Comparison of ENCODE assay signal across 21 cellular contexts in the genomic region with DNA sequence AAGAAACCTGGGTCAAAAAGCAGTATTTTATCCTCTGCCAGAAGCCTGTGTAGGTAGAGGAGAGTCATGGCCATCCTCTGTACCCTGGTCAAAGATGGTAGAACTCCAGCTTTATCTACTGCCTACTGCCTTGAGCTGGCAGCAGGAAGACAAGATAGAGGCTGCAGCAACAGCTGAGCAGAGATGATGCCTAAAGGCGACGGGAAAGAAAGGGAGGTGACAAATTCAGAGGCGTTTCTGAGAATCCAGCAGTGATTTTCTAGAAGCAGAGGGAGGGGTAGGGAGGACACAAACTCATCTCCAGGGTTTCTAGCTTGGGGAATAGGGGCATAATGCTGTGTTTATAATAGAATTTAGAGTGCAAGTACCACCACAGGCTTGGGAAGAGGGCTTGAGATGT. TPM values are rescaled to one million over a fixed set of nuclear protein-coding genes. Genes with fewer than 3 reads are reported as not detected.
DNase-seq lines count a peak whose midpoint lies in the region; ATAC-seq and TF ChIP-seq lines count a peak whose summit lies in the region.
"Had no signal": no experiment of that assay in that cellular context is flagged by ENCODE, and none has a peak within 500 bp of the region (broad histone marks: within the 10 kb centered on the region; RNA-seq: fewer than 3 reads in every experiment).

No MANE protein-coding gene starts in this region.

- no peaks in the 10 kb centered on the region for H3K9me3 Mint-ChIP-seq in CD4-positive, CD25-positive, alpha-beta regulatory T cell
- no peaks in the 10 kb centered on the region for H3K9me3 Mint-ChIP-seq in activated naive CD8-positive, alpha-beta T cell treated with anti-CD3 and anti-CD28 coated beads, Interleukin-2, amount 50 U/mL, for 24 hours
- H3K9me3 Mint-ChIP-seq: CD8-positive, alpha-beta memory T cell had no signal

- no peak overlapping the region for H3K4me2 ChIP-seq in DND-41 (ENCODE audit: insufficient read depth, low read length)
- H3K4me2 ChIP-seq: BLaER1 had no signal

- no peaks in the 10 kb centered on the region for H3K36me3 ChIP-seq in CD4-positive, CD25-positive, alpha-beta regulatory T cell (ENCODE audit: control insufficient read depth, insufficient read depth, low read length)
- H3K36me3 ChIP-seq in DND-41 (ENCODE audit: insufficient read depth, low read length) (peaks cover 7% of the 10 kb centered on the region; the same call in 1 of the 2 replicates), right lobe of liver (peaks cover 0 to 8% (median 0%) of the 10 kb centered on the region in 4 donors)

- H3K36me3 Mint-ChIP-seq in CD4-positive, CD25-positive, alpha-beta regulatory T cell = peaks cover 21% of the 10 kb centered on the region
- no peaks in the 10 kb centered on the region for H3K36me3 Mint-ChIP-seq in activated naive CD8-positive, alpha-beta T cell treated with anti-CD3 and anti-CD28 coated beads, Interleukin-2, amount 50 U/mL, for 24 hours (ENCODE audit: low read depth)

- no peak overlapping the region for H3K4me3 ChIP-seq in CD4-positive, CD25-positive, alpha-beta regulatory T cell (ENCODE audit: low read depth, low read length)
- no peak overlapping the region for H3K4me3 ChIP-seq in DND-41 (ENCODE audit: low read depth in 1 of 2, low read length in 2 of 2)
- no peak overlapping the region for H3K4me3 ChIP-seq in right lobe of liver
- H3K4me3 ChIP-seq: BLaER1 had no signal

- H3K79me2 ChIP-seq in DND-41 (ENCODE audit: insufficient read depth, low read length) = no peaks in the 10 kb centered on the region

- no peak overlapping the region for H3K4me3 Mint-ChIP-seq in CD4-positive, CD25-positive, alpha-beta regulatory T cell
- H3K4me3 Mint-ChIP-seq in activated naive CD8-positive, alpha-beta T cell treated with anti-CD3 and anti-CD28 coated beads, Interleukin-2, amount 50 U/mL, for 24 hours = no peak overlapping the region
- H3K4me3 Mint-ChIP-seq: CD8-positive, alpha-beta memory T cell had no signal

- DNase-seq in CD4-positive, CD25-positive, alpha-beta regulatory T cell = peak in 1 of 3 donors; percentile 47
- DNase-seq in DND-41 = peak; percentile 23
- no peak for DNase-seq in activated naive CD8-positive, alpha-beta T cell treated with anti-CD3 and anti-CD28 coated beads, Interleukin-2, amount 50 U/mL, for 24 hours
- DNase-seq in erythroblast (lab: John Stamatoyannopoulos, UW) = peak; percentile 88 to 91
- DNase-seq in dermis blood vessel endothelial cell = no peak
- DNase-seq in right lobe of liver = no peak
- DNase-seq: Calu3; CD8-positive, alpha-beta memory T cell; GF-D8; IMR-90; NCI-H1694 treated with DMSO at 0.1 percent for 48 hours; NCI-H2081 treated with DMSO at 0.1 percent for 48 hours; NCI-H2171 treated with DMSO at 0.1 percent for 48 hours; NCI-H526; PC-3; Right ventricle myocardium superior had no signal

- 77% methylated on average over 3 of the region's 3 CpGs for WGBS in right lobe of liver (ENCODE audit: insufficient coverage, low coverage, low lambda C conversion rate, missing lambda C conversion rate)

- H3K9ac ChIP-seq in DND-41 (ENCODE audit: low read depth, low read length) = no peak overlapping the region
- H3K9ac ChIP-seq: BLaER1 had no signal

- H3K4me1 Mint-ChIP-seq in CD4-positive, CD25-positive, alpha-beta regulatory T cell = peaks cover 0 to 3% (median 0%) of the 10 kb centered on the region in 4 donors
- peaks cover 5% of the 10 kb centered on the region for H3K4me1 Mint-ChIP-seq in activated naive CD8-positive, alpha-beta T cell treated with anti-CD3 and anti-CD28 coated beads, Interleukin-2, amount 50 U/mL, for 24 hours
- H3K4me1 Mint-ChIP-seq: CD8-positive, alpha-beta memory T cell had no signal

- H3K4me1 ChIP-seq in CD4-positive, CD25-positive, alpha-beta regulatory T cell (ENCODE audit: control insufficient read depth, insufficient read depth, low read length, poor library complexity, severe bottlenecking) = no peaks in the 10 kb centered on the region
- no peaks in the 10 kb centered on the region for H3K4me1 ChIP-seq in DND-41 (ENCODE audit: insufficient read depth, low read length)
- H3K4me1 ChIP-seq in right lobe of liver = no peaks in the 10 kb centered on the region

- H4K20me1 ChIP-seq in DND-41 (ENCODE audit: insufficient read depth, low read length) = no peaks in the 10 kb centered on the region
- H4K20me1 ChIP-seq: BLaER1 had no signal

- peaks cover 5% of the 10 kb centered on the region for H3K27me3 Mint-ChIP-seq in CD4-positive, CD25-positive, alpha-beta regulatory T cell
- H3K27me3 Mint-ChIP-seq in activated naive CD8-positive, alpha-beta T cell treated with anti-CD3 and anti-CD28 coated beads, Interleukin-2, amount 50 U/mL, for 24 hours = no peaks in the 10 kb centered on the region
- H3K27me3 Mint-ChIP-seq: CD8-positive, alpha-beta memory T cell had no signal

- H3K27ac Mint-ChIP-seq in CD4-positive, CD25-positive, alpha-beta regulatory T cell = peak overlapping the region in 2 of 3 donors; percentile 7 to 83
- H3K27ac Mint-ChIP-seq in activated naive CD8-positive, alpha-beta T cell treated with anti-CD3 and anti-CD28 coated beads, Interleukin-2, amount 50 U/mL, for 24 hours = no peak overlapping the region

- H3K27me3 ChIP-seq in CD4-positive, CD25-positive, alpha-beta regulatory T cell (ENCODE audit: control insufficient read depth, insufficient read depth, low read length) = no peaks in the 10 kb centered on the region
- H3K27me3 ChIP-seq in DND-41 (ENCODE audit: insufficient read depth, low read length, poor library complexity) (no peaks in the 10 kb centered on the region), right lobe of liver (no peaks in the 10 kb centered on the region)
- H3K27me3 ChIP-seq: BLaER1 had no signal

- no peak overlapping the region for H3K27ac ChIP-seq in CD4-positive, CD25-positive, alpha-beta regulatory T cell (ENCODE audit: insufficient read depth, low read length, poor library complexity, severe bottlenecking)
- no peak overlapping the region for H3K27ac ChIP-seq in DND-41 (ENCODE audit: low read length)
- H3K27ac ChIP-seq in right lobe of liver = no peak overlapping the region
- H3K27ac ChIP-seq: BLaER1 had no signal

- TF ChIP-seq CTCF in DND-41 (IDR thresholded peaks at IDR 0.05; ENCODE audit: borderline replicate concordance, extremely low read depth, low read length, poor library complexity, severe bottlenecking) (no peak), right lobe of liver (IDR thresholded peaks at IDR 0.05) (no peak)

- TF ChIP-seq POLR2A in erythroblast (IDR thresholded peaks at IDR 0.05; ENCODE audit: low read length) = no peak
- no peak for TF ChIP-seq POLR2A in right lobe of liver (IDR thresholded peaks at IDR 0.05)

- H2AFZ ChIP-seq in DND-41 (ENCODE audit: low read depth, low read length) = no peak overlapping the region

- intact Hi-C loops in right lobe of liver (cut with DNase I) = no loop called here

- ATAC-seq in CD4-positive, CD25-positive, alpha-beta regulatory T cell (ENCODE audit: low read depth in 2 of 2) = no peak
- ATAC-seq in DND-41 (ENCODE audit: insufficient read depth, low read depth) (peak; percentile 47; the same call in 2 of the 3 replicates), GM21360 (IDR thresholded peaks at IDR 0.05; ENCODE audit: unreplicated experiment) (no peak), right lobe of liver (no peak)
- peak; percentile 33 for ATAC-seq in activated naive CD8-positive, alpha-beta T cell treated with anti-CD3 and anti-CD28 coated beads, Interleukin-2, amount 50 U/mL, for 24 hours
- ATAC-seq: PC-3 had no signal

- H3K9me3 ChIP-seq in CD4-positive, CD25-positive, alpha-beta regulatory T cell (ENCODE audit: control insufficient read depth in 2 of 2, low read length in 2 of 2) = no peaks in the 10 kb centered on the region
- no peaks in the 10 kb centered on the region for H3K9me3 ChIP-seq in DND-41 (ENCODE audit: insufficient read depth, low read length, severe bottlenecking)
- H3K9me3 ChIP-seq in right lobe of liver = no peaks in the 10 kb centered on the region
- H3K9me3 ChIP-seq: BLaER1 had no signal

RNA-seq across cellular contexts. Expression of gene C1QTNF4, which starts 15.5 kb away (rescaled TPM):
- 1.3 TPM for total RNA-seq in CD4-positive, CD25-positive, alpha-beta regulatory T cell
- polyA plus RNA-seq in CD4-positive, CD25-positive, alpha-beta regulatory T cell = under 1 TPM in 1 of 4 donors, not detected in 3; 0.16 TPM
- total RNA-seq in dermis blood vessel endothelial cell = 0.34 and 0.37 TPM in 2 replicates
- under 1 TPM in 3 of 6 experiments, not detected in 3; 0.21 to 0.44 (median 0.26) TPM for total RNA-seq in right lobe of liver
- total RNA-seq: Calu3, H4, IMR-90, PC-3, RPMI7951, SK-MEL-5 had no signal
- polyA plus RNA-seq: CD8-positive, alpha-beta memory T cell had no signal

RNA-seq across cellular contexts. Expression of gene FAM180B, which starts 23.2 kb away (rescaled TPM):
- 0.27 TPM for total RNA-seq in CD4-positive, CD25-positive, alpha-beta regulatory T cell
- polyA plus RNA-seq in CD4-positive, CD25-positive, alpha-beta regulatory T cell = not detected
- not detected in 2 replicates for total RNA-seq in dermis blood vessel endothelial cell
- total RNA-seq in right lobe of liver = not detected
- total RNA-seq: Calu3, H4, IMR-90, PC-3, Right ventricle myocardium superior, RPMI7951 had no signal
- polyA plus RNA-seq: CD8-positive, alpha-beta memory T cell; IMR-90 had no signal

RNA-seq across cellular contexts. Expression of gene NDUFS3, which starts 30.8 kb away (rescaled TPM):
- total RNA-seq in CD4-positive, CD25-positive, alpha-beta regulatory T cell = 70.6 TPM
- polyA plus RNA-seq in CD4-positive, CD25-positive, alpha-beta regulatory T cell = 100 to 1,000 TPM; 112 to 129 (median 121) TPM
- 57.3 and 101 TPM in 2 replicates for total RNA-seq in dermis blood vessel endothelial cell
- total RNA-seq in right lobe of liver = 10 to 100 TPM; 53.3 to 64.1 (median 58.2) TPM

RNA-seq across cellular contexts. Expression of gene KBTBD4, which starts 30.9 kb away (rescaled TPM):
- 23.7 TPM for total RNA-seq in CD4-positive, CD25-positive, alpha-beta regulatory T cell
- polyA plus RNA-seq in CD4-positive, CD25-positive, alpha-beta regulatory T cell = 10 to 100 TPM; 48.7 to 54.4 (median 50.9) TPM
- total RNA-seq in dermis blood vessel endothelial cell (39.3 and 51.7 TPM in 2 replicates), right lobe of liver (1 to 10 TPM; 6.5 to 9.2 (median 7.3) TPM)

RNA-seq across cellular contexts. Expression of gene MTCH2, which starts 32.7 kb away (rescaled TPM):
- total RNA-seq in CD4-positive, CD25-positive, alpha-beta regulatory T cell = 21.5 TPM
- polyA plus RNA-seq in CD4-positive, CD25-positive, alpha-beta regulatory T cell = 10 to 100 TPM; 50.2 to 95.9 (median 65.8) TPM
- total RNA-seq in dermis blood vessel endothelial cell = 104 and 133 TPM in 2 replicates
- 100 to 1,000 TPM; 123 to 179 (median 135) TPM for total RNA-seq in right lobe of liver

Comparison
In these comparisons a context has a peak if more than half of its experiments do, and no peak if none do; other contexts are left out.
1. ATAC-seq: peak in DND-41 (single experiment) and activated naive CD8-positive, alpha-beta T cell treated with anti-CD3 and anti-CD28 coated beads, Interleukin-2, amount 50 U/mL, for 24 hours (single experiment); none in CD4-positive, CD25-positive, alpha-beta regulatory T cell (0 of 2), GM21360 (single experiment) and right lobe of liver (0 of 4).
2. DNase-seq: peak in DND-41 (single experiment) and erythroblast (2 of 2); none in activated naive CD8-positive, alpha-beta T cell treated with anti-CD3 and anti-CD28 coated beads, Interleukin-2, amount 50 U/mL, for 24 hours (single experiment), dermis blood vessel endothelial cell (single experiment) and right lobe of liver (0 of 3).